In the genomic region with DNA sequence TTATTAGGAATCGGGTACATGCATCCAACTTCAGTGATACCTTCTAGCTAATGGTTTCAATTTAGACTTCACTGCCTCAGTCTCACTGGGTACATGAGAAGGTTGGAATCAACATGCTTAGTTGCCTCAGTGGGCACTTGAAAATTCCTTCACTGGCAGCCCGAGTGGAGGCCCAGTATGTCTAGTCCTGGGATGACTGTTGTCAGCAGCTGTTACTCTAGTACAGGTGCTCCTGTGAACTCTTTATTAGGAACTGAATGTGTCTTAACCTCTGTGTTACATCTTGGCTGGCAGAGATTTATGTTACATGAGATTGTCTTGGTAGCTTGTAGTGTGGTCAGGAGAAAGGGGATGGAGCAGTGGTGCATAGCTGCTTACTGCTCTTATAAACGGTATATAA, we compare ENCODE assay signal across 19 cellular contexts. TPM values are rescaled to one million over a fixed set of nuclear protein-coding genes. Genes with fewer than 3 reads are reported as not detected.
DNase-seq lines count a peak whose midpoint lies in the region; ATAC-seq and TF ChIP-seq lines count a peak whose summit lies in the region.
"Had no signal": no experiment of that assay in that cellular context is flagged by ENCODE, and none has a peak within 500 bp of the region (broad histone marks: within the 10 kb centered on the region; RNA-seq: fewer than 3 reads in every experiment).

No MANE protein-coding gene starts in this region.

- no peaks in the 10 kb centered on the region for H3K27me3 Mint-ChIP-seq in activated CD8-positive, alpha-beta T cell treated with anti-CD3 and anti-CD28 coated beads for 36 hours
- no peaks in the 10 kb centered on the region for H3K27me3 Mint-ChIP-seq in activated CD8-positive, alpha-beta T cell treated with anti-CD3 and anti-CD28 coated beads, Interleukin-2, amount 10 ng/mL, durations not matched to agents 7 days and 5 days (ENCODE audit: low read depth)
- H3K27me3 Mint-ChIP-seq in CD4-positive, CD25-positive, alpha-beta regulatory T cell, result no peaks in the 10 kb centered on the region

- H3K27me3 ChIP-seq in CD4-positive, CD25-positive, alpha-beta regulatory T cell (ENCODE audit: control insufficient read depth, insufficient read depth, low read length), result no peaks in the 10 kb centered on the region
- H3K27me3 ChIP-seq in prostate gland (replicated peaks; ENCODE audit: insufficient read depth) (no peaks in the 10 kb centered on the region), sigmoid colon (no peaks in the 10 kb centered on the region)
- H3K27me3 ChIP-seq: BLaER1 had no signal

- no peak overlapping the region for H3K27ac ChIP-seq in CD4-positive, CD25-positive, alpha-beta regulatory T cell (ENCODE audit: insufficient read depth, low read length, poor library complexity, severe bottlenecking)
- H3K27ac ChIP-seq in prostate gland (peak overlapping the region; percentile 55 to 59), sigmoid colon (no peak overlapping the region)
- H3K27ac ChIP-seq: 22Rv1, A549, BLaER1, HL-60 had no signal

- peaks cover 32% of the 10 kb centered on the region for H3K36me3 Mint-ChIP-seq in activated CD8-positive, alpha-beta T cell treated with anti-CD3 and anti-CD28 coated beads for 36 hours (ENCODE audit: low read depth)
- peaks cover 51% of the 10 kb centered on the region for H3K36me3 Mint-ChIP-seq in activated CD8-positive, alpha-beta T cell treated with anti-CD3 and anti-CD28 coated beads, Interleukin-2, amount 10 ng/mL, durations not matched to agents 7 days and 5 days (ENCODE audit: low read depth)
- H3K36me3 Mint-ChIP-seq in CD4-positive, CD25-positive, alpha-beta regulatory T cell, result peaks cover 50% of the 10 kb centered on the region

- TF ChIP-seq CTCF in activated CD8-positive, alpha-beta T cell treated with anti-CD3 and anti-CD28 coated beads for 36 hours (IDR thresholded peaks at IDR 0.05), result no peak
- TF ChIP-seq CTCF in prostate gland (IDR thresholded peaks at IDR 0.05) (no peak), sigmoid colon (IDR thresholded peaks at IDR 0.05) (no peak)

- CTCF ChIA-PET in activated CD8-positive, alpha-beta T cell treated with anti-CD3 and anti-CD28 coated beads for 36 hours (lab: Charles Lee), result interaction anchor here (0.9 to 1.4 kb wide), 3 partner anchors 8 to 40 kb away, joined by 3 to 5 read pairs (median 3); no protein-coding TSS in a partner anchor
- CTCF ChIA-PET in activated CD8-positive, alpha-beta T cell treated with anti-CD3 and anti-CD28 coated beads, Interleukin-2, amount 10 ng/mL, durations not matched to agents 7 days and 5 days (lab: Charles Lee), result interaction anchor here (1.0 to 1.4 kb wide), 3 partner anchors 8 to 286 kb away, joined by 3 read pairs; partner anchors contain the start of gene OTUD3

- no peaks in the 10 kb centered on the region for H3K4me1 ChIP-seq in CD4-positive, CD25-positive, alpha-beta regulatory T cell (ENCODE audit: control insufficient read depth, insufficient read depth, low read length, poor library complexity, severe bottlenecking)
- no peaks in the 10 kb centered on the region for H3K4me1 ChIP-seq in prostate gland (replicated peaks)
- H3K4me1 ChIP-seq in sigmoid colon, result no peaks in the 10 kb centered on the region
- H3K4me1 ChIP-seq: A549 had no signal

- no peak for DNase-seq in activated CD8-positive, alpha-beta T cell treated with anti-CD3 and anti-CD28 coated beads for 36 hours
- no peak for DNase-seq in activated CD8-positive, alpha-beta T cell treated with anti-CD3 and anti-CD28 coated beads, Interleukin-2, amount 10 ng/mL, durations not matched to agents 7 days and 5 days
- DNase-seq in CD4-positive, CD25-positive, alpha-beta regulatory T cell, result no peak
- DNase-seq in left kidney (ENCODE audit: low read depth, low spot score) (peak; percentile 7), prostate gland (ENCODE audit: low spot score) (no peak), activated gamma-delta T cell treated with Interleukin-2 at 50 U/mL for 16 hours (no peak), sigmoid colon (no peak)
- DNase-seq: Calu3; CD8-positive, alpha-beta T cell; DMS79 treated with DMSO at 0.1 percent for 48 hours; GF-D8; HCEC 1CT had no signal

- H3K27ac Mint-ChIP-seq in activated CD8-positive, alpha-beta T cell treated with anti-CD3 and anti-CD28 coated beads for 36 hours, result peak overlapping the region; percentile 2
- H3K27ac Mint-ChIP-seq in activated CD8-positive, alpha-beta T cell treated with anti-CD3 and anti-CD28 coated beads, Interleukin-2, amount 10 ng/mL, durations not matched to agents 7 days and 5 days, result no peak overlapping the region
- peak overlapping the region in 2 of 3 donors; percentile 9 to 42 for H3K27ac Mint-ChIP-seq in CD4-positive, CD25-positive, alpha-beta regulatory T cell
- H3K27ac Mint-ChIP-seq: CD14-positive monocyte; CD8-positive, alpha-beta T cell; GM23338 had no signal

- POLR2A ChIA-PET in activated CD8-positive, alpha-beta T cell treated with anti-CD3 and anti-CD28 coated beads for 36 hours (lab: Charles Lee), result interaction anchor here (1.6 kb wide), 1 partner anchor 16 kb away, joined by 4 read pairs; no protein-coding TSS in a partner anchor
- POLR2A ChIA-PET in activated CD8-positive, alpha-beta T cell treated with anti-CD3 and anti-CD28 coated beads, Interleukin-2, amount 10 ng/mL, durations not matched to agents 7 days and 5 days (lab: Charles Lee), result interaction anchor here (1.1 kb wide), 1 partner anchor 28 kb away, joined by 4 read pairs; the partner anchor contains the start of gene OTUD3

- no peaks in the 10 kb centered on the region for H3K4me1 Mint-ChIP-seq in activated CD8-positive, alpha-beta T cell treated with anti-CD3 and anti-CD28 coated beads for 36 hours (ENCODE audit: low read depth)
- no peaks in the 10 kb centered on the region for H3K4me1 Mint-ChIP-seq in activated CD8-positive, alpha-beta T cell treated with anti-CD3 and anti-CD28 coated beads, Interleukin-2, amount 10 ng/mL, durations not matched to agents 7 days and 5 days (ENCODE audit: low read depth)
- peaks cover 0 to 3% (median 0%) of the 10 kb centered on the region in 4 donors for H3K4me1 Mint-ChIP-seq in CD4-positive, CD25-positive, alpha-beta regulatory T cell
- H3K4me1 Mint-ChIP-seq: CD14-positive monocyte had no signal

- H3K9me3 ChIP-seq in CD4-positive, CD25-positive, alpha-beta regulatory T cell (ENCODE audit: control insufficient read depth in 2 of 2, low read length in 2 of 2), result no peaks in the 10 kb centered on the region
- H3K9me3 ChIP-seq in prostate gland (no peaks in the 10 kb centered on the region), sigmoid colon (no peaks in the 10 kb centered on the region)
- H3K9me3 ChIP-seq: A549, BLaER1 had no signal

- intact Hi-C loops in activated CD8-positive, alpha-beta T cell treated with anti-CD3 and anti-CD28 coated beads for 36 hours (cut with micrococcal nuclease), result no loop called here
- intact Hi-C loops in prostate gland (cut with DNase I), result loop anchor here (10.0 kb wide), 2 partner anchors 185 to 285 kb away; no protein-coding TSS in a partner anchor
- intact Hi-C loops in sigmoid colon (cut with DNase I), result no loop called here

- H3K4me3 Mint-ChIP-seq in activated CD8-positive, alpha-beta T cell treated with anti-CD3 and anti-CD28 coated beads for 36 hours, result no peak overlapping the region
- H3K4me3 Mint-ChIP-seq in activated CD8-positive, alpha-beta T cell treated with anti-CD3 and anti-CD28 coated beads, Interleukin-2, amount 10 ng/mL, durations not matched to agents 7 days and 5 days, result no peak overlapping the region
- H3K4me3 Mint-ChIP-seq in CD4-positive, CD25-positive, alpha-beta regulatory T cell, result no peak overlapping the region
- H3K4me3 Mint-ChIP-seq: CD14-positive monocyte; CD8-positive, alpha-beta T cell; GM23338 had no signal

- no peak for TF ChIP-seq POLR2A in prostate gland (IDR thresholded peaks at IDR 0.05)
- no peak for TF ChIP-seq POLR2A in sigmoid colon (IDR thresholded peaks at IDR 0.05)

- no peak for ATAC-seq in activated CD8-positive, alpha-beta T cell treated with anti-CD3 and anti-CD28 coated beads for 36 hours
- no peak for ATAC-seq in activated CD8-positive, alpha-beta T cell treated with anti-CD3 and anti-CD28 coated beads, Interleukin-2, amount 10 ng/mL, durations not matched to agents 7 days and 5 days
- no peak for ATAC-seq in CD4-positive, CD25-positive, alpha-beta regulatory T cell (ENCODE audit: low read depth in 2 of 2)
- ATAC-seq: A549; CD8-positive, alpha-beta T cell; GM23338 had no signal

- peaks cover 84% of the 10 kb centered on the region for H3K36me3 ChIP-seq in CD4-positive, CD25-positive, alpha-beta regulatory T cell (ENCODE audit: control insufficient read depth, insufficient read depth, low read length)
- H3K36me3 ChIP-seq in prostate gland, result peaks cover 7 to 14% of the 10 kb centered on the region in 2 donors
- H3K36me3 ChIP-seq in sigmoid colon, result peaks cover 4 to 97% (median 58%) of the 10 kb centered on the region in 4 donors

- H3K9me3 Mint-ChIP-seq in activated CD8-positive, alpha-beta T cell treated with anti-CD3 and anti-CD28 coated beads for 36 hours, result no peaks in the 10 kb centered on the region
- no peaks in the 10 kb centered on the region for H3K9me3 Mint-ChIP-seq in activated CD8-positive, alpha-beta T cell treated with anti-CD3 and anti-CD28 coated beads, Interleukin-2, amount 10 ng/mL, durations not matched to agents 7 days and 5 days (ENCODE audit: insufficient read depth)
- H3K9me3 Mint-ChIP-seq in CD4-positive, CD25-positive, alpha-beta regulatory T cell, result no peaks in the 10 kb centered on the region
- H3K9me3 Mint-ChIP-seq: CD14-positive monocyte; CD8-positive, alpha-beta T cell; GM23338 had no signal

- WGBS in prostate gland, result 74% methylated on average over 3 of the region's 3 CpGs
- 90% methylated on average over 3 of the region's 3 CpGs for WGBS in sigmoid colon, 2 donors

- no peak for TF ChIP-seq EP300 in sigmoid colon (IDR thresholded peaks at IDR 0.05)

- H3K4me3 ChIP-seq in CD4-positive, CD25-positive, alpha-beta regulatory T cell (ENCODE audit: low read depth, low read length), result no peak overlapping the region
- H3K4me3 ChIP-seq in prostate gland (no peak overlapping the region), sigmoid colon (no peak overlapping the region)
- H3K4me3 ChIP-seq: A549, BLaER1, GM23338 had no signal

RNA-seq across cellular contexts. Expression of gene PLA2G2E, which starts 13.4 kb away (rescaled TPM):
- not detected for total RNA-seq in activated CD8-positive, alpha-beta T cell treated with anti-CD3 and anti-CD28 coated beads for 36 hours
- total RNA-seq in activated CD8-positive, alpha-beta T cell treated with anti-CD3 and anti-CD28 coated beads, Interleukin-2, amount 10 ng/mL, durations not matched to agents 7 days and 5 days, result not detected
- total RNA-seq in CD4-positive, CD25-positive, alpha-beta regulatory T cell, result not detected
- not detected for polyA plus RNA-seq in CD4-positive, CD25-positive, alpha-beta regulatory T cell
- not detected for total RNA-seq in prostate gland
- total RNA-seq in sigmoid colon, result not detected
- not detected for polyA plus RNA-seq in sigmoid colon
- total RNA-seq: Calu3; CD8-positive, alpha-beta T cell; GM23338; HT1080 had no signal
- polyA plus RNA-seq: A549, CD14-positive monocyte, GM23338 had no signal

RNA-seq across cellular contexts. Expression of gene OTUD3, which starts 27.8 kb away (rescaled TPM):
- 1 to 10 TPM; 7.3 to 8.7 TPM for total RNA-seq in activated CD8-positive, alpha-beta T cell treated with anti-CD3 and anti-CD28 coated beads for 36 hours
- total RNA-seq in activated CD8-positive, alpha-beta T cell treated with anti-CD3 and anti-CD28 coated beads, Interleukin-2, amount 10 ng/mL, durations not matched to agents 7 days and 5 days, result 10 to 100 TPM in 1 of 2 experiments, 1 to 10 TPM in 1; 9.7 to 10.4 TPM
- total RNA-seq in CD4-positive, CD25-positive, alpha-beta regulatory T cell, result 20.9 TPM
- polyA plus RNA-seq in CD4-positive, CD25-positive, alpha-beta regulatory T cell, result 1 to 10 TPM in 2 of 4 donors, under 1 TPM in 2; 0.72 to 1.2 (median 0.99) TPM
- total RNA-seq in prostate gland (10 to 100 TPM in 1 of 2 donors, 1 to 10 TPM in 1; 5.3 to 16.5 TPM), sigmoid colon (1 to 10 TPM; 5.4 to 9.2 (median 7.5) TPM)
- polyA plus RNA-seq in sigmoid colon, result 1 to 10 TPM in 2 of 3 donors, under 1 TPM in 1; 0.60 to 4.3 (median 1.2) TPM

Comparison
In these comparisons a context has a peak if more than half of its experiments do, and no peak if none do; other contexts are left out.
1. H3K27ac ChIP-seq: peak in prostate gland (2 of 2); none in CD4-positive, CD25-positive, alpha-beta regulatory T cell (single experiment) and sigmoid colon (0 of 4).